Comparison of ENCODE assay signal across 1 cellular context in the genomic region with DNA sequence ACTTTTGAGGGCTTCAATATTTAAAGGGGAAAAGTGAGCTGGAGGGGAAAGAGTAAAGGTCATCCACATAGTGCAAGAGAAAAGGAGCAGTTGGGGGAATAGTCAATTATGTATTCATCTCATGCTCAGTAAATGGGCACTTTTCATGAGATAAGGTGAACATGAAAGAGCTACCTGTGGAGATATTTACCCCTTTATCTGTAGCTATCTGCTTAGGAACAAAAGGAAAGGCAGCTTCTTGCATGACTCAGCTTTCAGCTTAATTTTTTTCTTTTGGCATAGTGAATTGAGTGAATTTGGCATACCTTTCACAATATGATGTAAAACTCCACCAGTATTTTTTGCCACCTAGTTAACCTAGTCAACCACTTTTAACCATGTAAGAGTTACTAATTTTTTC.
TF ChIP-seq lines count a peak whose summit lies in the region.

No MANE protein-coding gene starts in this region.

TF ChIP-seq in HepG2, 621 proteins besides CTCF, POLR2A, EP300 and RAD21 (continued from another document and continues in another):
- TF ChIP-seq, protein P1, sequence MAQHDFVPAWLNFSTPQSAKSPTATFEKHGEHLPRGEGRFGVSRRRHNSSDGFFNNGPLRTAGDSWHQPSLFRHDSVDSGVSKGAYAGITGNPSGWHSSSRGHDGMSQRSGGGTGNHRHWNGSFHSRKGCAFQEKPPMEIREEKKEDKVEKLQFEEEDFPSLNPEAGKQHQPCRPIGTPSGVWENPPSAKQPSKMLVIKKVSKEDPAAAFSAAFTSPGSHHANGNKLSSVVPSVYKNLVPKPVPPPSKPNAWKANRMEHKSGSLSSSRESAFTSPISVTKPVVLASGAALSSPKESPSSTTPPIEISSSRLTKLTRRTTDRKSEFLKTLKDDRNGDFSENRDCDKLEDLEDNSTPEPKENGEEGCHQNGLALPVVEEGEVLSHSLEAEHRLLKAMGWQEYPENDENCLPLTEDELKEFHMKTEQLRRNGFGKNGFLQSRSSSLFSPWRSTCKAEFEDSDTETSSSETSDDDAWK (CRISPR knock-in tag; IDR thresholded peaks at IDR 0.05), result no peak
- TF ChIP-seq ZMYM3 (CRISPR knock-in tag; IDR thresholded peaks at IDR 0.05), result no peak
- TF ChIP-seq FOXP4 (CRISPR knock-in tag; IDR thresholded peaks at IDR 0.05), result peak; percentile 34; the same call in 1 of the 2 replicates
- TF ChIP-seq RFXANK (CRISPR knock-in tag; IDR thresholded peaks at IDR 0.05), result no peak
- no peak for TF ChIP-seq POLR2AphosphoS2 (IDR thresholded peaks at IDR 0.05; ENCODE audit: low read depth, low read length)
- TF ChIP-seq KLF6 (CRISPR knock-in tag; IDR thresholded peaks at IDR 0.05), result no peak
- no peak for TF ChIP-seq ZBTB25 (CRISPR knock-in tag; IDR thresholded peaks at IDR 0.05)
- TF ChIP-seq U2AF2 (IDR thresholded peaks at IDR 0.05; ENCODE audit: low read depth, low read length), result no peak
- 0 out of 2 replicates have a peak, but pooled peaks have one; percentile 17 for TF ChIP-seq FOXA3 (CRISPR knock-in tag; IDR thresholded peaks at IDR 0.05)
- no peak for TF ChIP-seq ZNF547 (CRISPR knock-in tag; IDR thresholded peaks at IDR 0.05)
- no peak for TF ChIP-seq PITX1 (CRISPR knock-in tag; IDR thresholded peaks at IDR 0.05)
- no peak for TF ChIP-seq ZNF597 (CRISPR knock-in tag; IDR thresholded peaks at IDR 0.05)
- 0 out of 2 replicates have a peak, but pooled peaks have one; percentile 43 for TF ChIP-seq GATA4 (IDR thresholded peaks at IDR 0.05; ENCODE audit: borderline replicate concordance, low read depth)
- TF ChIP-seq KDM2A (CRISPR knock-in tag; IDR thresholded peaks at IDR 0.05; ENCODE audit: borderline replicate concordance, low read depth), result no peak
- no peak for TF ChIP-seq DR1 (CRISPR knock-in tag; IDR thresholded peaks at IDR 0.05)
- no peak for TF ChIP-seq ZNF883 (CRISPR knock-in tag; IDR thresholded peaks at IDR 0.05; ENCODE audit: not compliant biosample characterization)
- no peak for TF ChIP-seq YY1 (IDR thresholded peaks at IDR 0.05; ENCODE audit: insufficient read depth, insufficient replicate concordance, low read depth, low read length)
- TF ChIP-seq SOX5 (CRISPR knock-in tag; IDR thresholded peaks at IDR 0.05; ENCODE audit: borderline replicate concordance), result peak; percentile 67; the same call in 1 of the 2 replicates
- peak; percentile 72 for TF ChIP-seq TCF7 (IDR thresholded peaks at IDR 0.05; ENCODE audit: low read depth)
- no peak for TF ChIP-seq ZFY (CRISPR knock-in tag; IDR thresholded peaks at IDR 0.05)
- no peak for TF ChIP-seq HMGXB3 (CRISPR knock-in tag; IDR thresholded peaks at IDR 0.05; ENCODE audit: borderline replicate concordance)
- TF ChIP-seq ZNF672 (CRISPR knock-in tag; IDR thresholded peaks at IDR 0.05), result no peak
- TF ChIP-seq ETV6 (CRISPR knock-in tag; conservative IDR thresholded peaks at IDR 0.05), result no peak
- TF ChIP-seq BRCA1 (CRISPR knock-in tag; IDR thresholded peaks at IDR 0.05), result no peak
- peak; percentile 28; the same call in 1 of the 2 replicates for TF ChIP-seq ATF3 (CRISPR knock-in tag; IDR thresholded peaks at IDR 0.05)
- no peak for TF ChIP-seq MBNL3 (CRISPR knock-in tag; conservative IDR thresholded peaks at IDR 0.05)
- no peak for TF ChIP-seq DPF2 (CRISPR knock-in tag; IDR thresholded peaks at IDR 0.05; ENCODE audit: borderline replicate concordance, low read depth)
- TF ChIP-seq ARID3A (IDR thresholded peaks at IDR 0.05; ENCODE audit: low read depth, low read length), result no peak
- TF ChIP-seq SNRNP70 (IDR thresholded peaks at IDR 0.05; ENCODE audit: low read depth, low read length), result no peak
- TF ChIP-seq THRA (CRISPR knock-in tag; IDR thresholded peaks at IDR 0.05; ENCODE audit: borderline replicate concordance), result no peak; the same call in 1 of the 2 replicates
- TF ChIP-seq, protein P2, sequence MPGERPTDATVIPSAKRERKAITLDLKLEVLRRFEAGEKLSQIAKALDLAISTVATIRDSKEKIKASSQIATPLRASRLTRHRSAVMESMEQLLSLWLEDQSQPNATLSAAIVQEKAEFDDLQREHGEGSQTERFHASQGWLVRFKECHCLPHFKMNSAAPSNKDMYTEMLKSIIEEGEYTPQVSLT (CRISPR knock-in tag; IDR thresholded peaks at IDR 0.05; ENCODE audit: borderline replicate concordance, low read depth), result no peak
- no peak for TF ChIP-seq ZNF143 (CRISPR knock-in tag; IDR thresholded peaks at IDR 0.05)
- TF ChIP-seq KDM1A (CRISPR knock-in tag; IDR thresholded peaks at IDR 0.05), result no peak
- peak; percentile 67; the same call in 1 of the 2 replicates for TF ChIP-seq NFE2 (CRISPR knock-in tag; IDR thresholded peaks at IDR 0.05)
- no peak for TF ChIP-seq SP1 (IDR thresholded peaks at IDR 0.05)
- TF ChIP-seq SP1 (CRISPR knock-in tag; IDR thresholded peaks at IDR 0.05), result no peak
- no peak for TF ChIP-seq FIP1L1 (IDR thresholded peaks at IDR 0.05; ENCODE audit: borderline replicate concordance, insufficient read depth, low read depth, low read length)
- TF ChIP-seq RELA (CRISPR knock-in tag; IDR thresholded peaks at IDR 0.05), result no peak
- no peak for TF ChIP-seq ZC3H13 (CRISPR knock-in tag; IDR thresholded peaks at IDR 0.05)
- TF ChIP-seq CREB1 (IDR thresholded peaks at IDR 0.05), result no peak
- TF ChIP-seq CREB1 (CRISPR knock-in tag; IDR thresholded peaks at IDR 0.05), result 0 out of 2 replicates have a peak, but pooled peaks have one; percentile 42
- TF ChIP-seq BRF2 (CRISPR knock-in tag; IDR thresholded peaks at IDR 0.05), result no peak
- no peak for TF ChIP-seq NCOA1 (CRISPR knock-in tag; IDR thresholded peaks at IDR 0.05)
- TF ChIP-seq, protein P3, sequence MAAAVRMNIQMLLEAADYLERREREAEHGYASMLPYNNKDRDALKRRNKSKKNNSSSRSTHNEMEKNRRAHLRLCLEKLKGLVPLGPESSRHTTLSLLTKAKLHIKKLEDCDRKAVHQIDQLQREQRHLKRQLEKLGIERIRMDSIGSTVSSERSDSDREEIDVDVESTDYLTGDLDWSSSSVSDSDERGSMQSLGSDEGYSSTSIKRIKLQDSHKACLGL (CRISPR knock-in tag; IDR thresholded peaks at IDR 0.05), result no peak
- no peak for TF ChIP-seq CHD4 (IDR thresholded peaks at IDR 0.05; ENCODE audit: borderline replicate concordance, low read length)
